In the genomic region with DNA sequence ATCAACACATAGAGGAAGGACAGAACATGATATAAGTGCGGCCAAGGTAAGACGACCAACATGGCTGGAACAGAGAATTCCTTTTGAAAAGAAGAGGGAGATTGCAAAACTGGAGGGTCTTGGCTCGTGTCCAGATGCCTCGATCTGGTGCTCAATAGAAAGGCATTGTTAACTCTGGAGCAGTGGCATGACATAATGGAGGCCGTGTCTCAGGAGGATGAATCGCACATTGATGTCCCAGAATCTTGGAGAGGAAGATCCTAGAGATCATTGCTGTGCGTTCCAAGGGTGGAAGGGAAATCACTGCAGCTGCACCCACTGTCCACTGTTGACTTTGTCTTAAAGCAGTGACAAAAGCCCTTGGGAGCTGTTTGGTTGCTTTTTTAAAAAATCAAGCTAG, we compare ENCODE assay signal across 20 cellular contexts. TPM values are rescaled to one million over a fixed set of nuclear protein-coding genes. Genes with fewer than 3 reads are reported as not detected.
A peak's percentile ranks its signal among the peaks of the same experiment; 100 is the strongest.
DNase-seq lines count a peak whose midpoint lies in the region; ATAC-seq and FAIRE-seq lines count a peak whose summit lies in the region.
"Had no signal": no experiment of that assay in that cellular context is flagged by ENCODE, and none has a peak within 500 bp of the region (broad histone marks: within the 10 kb centered on the region; RNA-seq: fewer than 3 reads in every experiment).

No MANE protein-coding gene starts in this region.

- H2BK5ac ChIP-seq in trophoblast cell (ENCODE audit: low read depth, low read length, poor library complexity): no peak overlapping the region

- H2AK5ac ChIP-seq in trophoblast cell (ENCODE audit: low read length): no peak overlapping the region

- peak; percentile 26 for DNase-seq in G401 (ENCODE audit: low spot score)
- peak; percentile 11 to 94 (median 74) for DNase-seq in amygdala (lab: John Stamatoyannopoulos, UW)
- DNase-seq in frontal cortex (ENCODE audit: low spot score in 2 of 2): peak; percentile 31 to 47
- no peak for DNase-seq in trophoblast cell
- DNase-seq in NCI-H524 treated with DMSO at 0.1 percent for 48 hours (lab: John Stamatoyannopoulos, UW): no peak
- no peak for DNase-seq in stimulated activated naive B cell treated with anti-CD40 and anti-IgM and Interleukin-4, amounts not matched to agents 10 μg/mL and 1 μg/mL and 100 μg/mL, for 72 hours
- no peak for DNase-seq in effector memory CD8-positive, alpha-beta T cell
- DNase-seq: AML-193; cortex of kidney; DMS79 treated with DMSO at 0.1 percent for 48 hours; MG63; NCI-H2107; pancreas; stimulated activated CD4-positive, alpha-beta T cell treated with anti-CD3 and anti-CD28 coated beads, Interleukin-15, amount 100 ng/mL, for 24 hours; SW 1271; upper lobe of left lung had no signal

- H3K23ac ChIP-seq in trophoblast cell (ENCODE audit: low read length): peak overlapping the region; percentile 96

- no peak overlapping the region for H2BK12ac ChIP-seq in trophoblast cell (ENCODE audit: low read length)

- H3K27me3 Mint-ChIP-seq in stimulated activated naive B cell treated with anti-CD40 and anti-IgM and Interleukin-4, amounts not matched to agents 10 μg/mL and 1 μg/mL and 100 μg/mL, for 72 hours: no peaks in the 10 kb centered on the region
- no peaks in the 10 kb centered on the region for H3K27me3 Mint-ChIP-seq in effector memory CD8-positive, alpha-beta T cell

- H3K4me3 Mint-ChIP-seq in stimulated activated naive B cell treated with anti-CD40 and anti-IgM and Interleukin-4, amounts not matched to agents 10 μg/mL and 1 μg/mL and 100 μg/mL, for 72 hours: no peak overlapping the region
- no peak overlapping the region for H3K4me3 Mint-ChIP-seq in effector memory CD8-positive, alpha-beta T cell
- H3K4me3 Mint-ChIP-seq: mesothelial cell of epicardium had no signal

- no peak overlapping the region for H3K27ac Mint-ChIP-seq in stimulated activated naive B cell treated with anti-CD40 and anti-IgM and Interleukin-4, amounts not matched to agents 10 μg/mL and 1 μg/mL and 100 μg/mL, for 72 hours
- H3K27ac Mint-ChIP-seq in effector memory CD8-positive, alpha-beta T cell: no peak overlapping the region
- H3K27ac Mint-ChIP-seq: activated naive CD4-positive, alpha-beta T cell treated with anti-CD3 and anti-CD28 coated beads, Interleukin-2, amount 50 U/mL, for 72 hours; mesothelial cell of epicardium had no signal

- in situ Hi-C loops in G401 (cut with HindIII; ENCODE audit: low sequenced_read_pairs): no loop called here

- no peak overlapping the region for H3K18ac ChIP-seq in trophoblast cell (ENCODE audit: low read length)

- H3K4me3 ChIP-seq in trophoblast cell (ENCODE audit: low read depth, low read length): no peak overlapping the region
- H3K4me3 ChIP-seq: GM12878, MG63, pancreas, upper lobe of left lung had no signal

- no peak overlapping the region for H3K4ac ChIP-seq in trophoblast cell (ENCODE audit: low read depth, low read length)

- H3K27ac ChIP-seq in trophoblast cell (ENCODE audit: low read depth, low read length): no peak overlapping the region
- H3K27ac ChIP-seq: pancreas, upper lobe of left lung had no signal

- no peak overlapping the region for H4K91ac ChIP-seq in trophoblast cell (ENCODE audit: low read depth, low read length)

- no peak overlapping the region for H3K4me2 ChIP-seq in trophoblast cell (ENCODE audit: low read length)

- no peak overlapping the region for H4K8ac ChIP-seq in trophoblast cell (ENCODE audit: low read depth, low read length)

- H3K4me1 ChIP-seq in trophoblast cell (ENCODE audit: control insufficient read depth in 1 of 2, insufficient read depth in 2 of 2, low read length in 2 of 2): peaks cover 6 to 12% of the 10 kb centered on the region in 2 experiments
- H3K4me1 ChIP-seq: pancreas had no signal

- ATAC-seq in HG03342 (IDR thresholded peaks at IDR 0.05; ENCODE audit: unreplicated experiment): no peak
- no peak for ATAC-seq in stimulated activated naive B cell treated with anti-CD40 and anti-IgM and Interleukin-4, amounts not matched to agents 10 μg/mL and 1 μg/mL and 100 μg/mL, for 72 hours (replicated peaks)
- no peak for ATAC-seq in effector memory CD8-positive, alpha-beta T cell (replicated peaks)
- ATAC-seq: activated naive CD4-positive, alpha-beta T cell treated with anti-CD3 and anti-CD28 coated beads, Interleukin-2, amount 50 U/mL, for 72 hours; GM12878; pancreas had no signal

- peaks cover 3% of the 10 kb centered on the region for H3K79me2 ChIP-seq in trophoblast cell (ENCODE audit: control insufficient read depth, insufficient read depth, low read length, poor library complexity)

- H3K36me3 ChIP-seq in trophoblast cell (ENCODE audit: control insufficient read depth in 1 of 2, insufficient read depth in 2 of 2, low read length in 2 of 2): peaks cover 6 to 9% of the 10 kb centered on the region in 2 experiments
- H3K36me3 ChIP-seq: MG63, pancreas, upper lobe of left lung had no signal

- no peak overlapping the region for H3K14ac ChIP-seq in trophoblast cell (ENCODE audit: low read length)

- H3K9me3 ChIP-seq in trophoblast cell (ENCODE audit: insufficient read depth, low read depth, low read length): peaks cover 2% of the 10 kb centered on the region
- H3K9me3 ChIP-seq: MG63, pancreas, upper lobe of left lung had no signal

- H3K4me1 Mint-ChIP-seq in stimulated activated naive B cell treated with anti-CD40 and anti-IgM and Interleukin-4, amounts not matched to agents 10 μg/mL and 1 μg/mL and 100 μg/mL, for 72 hours: peaks cover 4 to 11% of the 10 kb centered on the region in 2 donors
- peaks cover 15 to 35% of the 10 kb centered on the region in 2 donors for H3K4me1 Mint-ChIP-seq in effector memory CD8-positive, alpha-beta T cell (ENCODE audit: low read depth in 2 of 2)

- H2AFZ ChIP-seq in trophoblast cell (ENCODE audit: insufficient read depth, low read length, poor library complexity): no peak overlapping the region

- H3K27me3 ChIP-seq in trophoblast cell (ENCODE audit: insufficient read depth, low read length): no peaks in the 10 kb centered on the region
- H3K27me3 ChIP-seq: MG63, pancreas, upper lobe of left lung had no signal

- peak; percentile 79 for FAIRE-seq in frontal cortex (lab: Jason Lieb, UNC)
- FAIRE-seq: GM12878, pancreas had no signal

- no peak overlapping the region for H2BK120ac ChIP-seq in trophoblast cell (ENCODE audit: insufficient read depth, low read length, poor library complexity)

- H3K36me3 Mint-ChIP-seq in stimulated activated naive B cell treated with anti-CD40 and anti-IgM and Interleukin-4, amounts not matched to agents 10 μg/mL and 1 μg/mL and 100 μg/mL, for 72 hours: no peaks in the 10 kb centered on the region
- peaks cover 16% of the 10 kb centered on the region for H3K36me3 Mint-ChIP-seq in effector memory CD8-positive, alpha-beta T cell (ENCODE audit: insufficient read depth)

- no peaks in the 10 kb centered on the region for H3K9me3 Mint-ChIP-seq in stimulated activated naive B cell treated with anti-CD40 and anti-IgM and Interleukin-4, amounts not matched to agents 10 μg/mL and 1 μg/mL and 100 μg/mL, for 72 hours
- H3K9me3 Mint-ChIP-seq in effector memory CD8-positive, alpha-beta T cell: no peaks in the 10 kb centered on the region
- H3K9me3 Mint-ChIP-seq: activated naive CD4-positive, alpha-beta T cell treated with anti-CD3 and anti-CD28 coated beads, Interleukin-2, amount 50 U/mL, for 72 hours had no signal

- no peak overlapping the region for H4K12ac ChIP-seq in trophoblast cell (ENCODE audit: low read depth, low read length)

- no CpG with 5 or more reads among the region's 7 CpGs for WGBS in trophoblast cell (ENCODE audit: extremely low coverage, insufficient coverage, insufficient read length)

- H3K79me1 ChIP-seq in trophoblast cell (ENCODE audit: low read length): peaks cover 3% of the 10 kb centered on the region

- no peak overlapping the region for H3K9ac ChIP-seq in trophoblast cell (ENCODE audit: low read length)

RNA-seq across cellular contexts. Expression of gene GRAMD2B, which starts 30.9 kb away (rescaled TPM):
- 0.31 and 3.7 TPM in 2 replicates for total RNA-seq in G401 (2014; rRNA removed; shearing (Covaris generic))
- total RNA-seq in frontal cortex: 6.5 TPM
- polyA plus RNA-seq in trophoblast cell (2013): 98.6 and 107 TPM in 2 replicates

Comparison
In these comparisons a context has a peak if more than half of its experiments do, and no peak if none do; other contexts are left out.
1. DNase-seq: peak in G401 (single experiment), amygdala (56 of 56) and frontal cortex (2 of 2); none in trophoblast cell (0 of 2), NCI-H524 treated with DMSO at 0.1 percent for 48 hours (single experiment), stimulated activated naive B cell treated with anti-CD40 and anti-IgM and Interleukin-4, amounts not matched to agents 10 μg/mL and 1 μg/mL and 100 μg/mL, for 72 hours (single experiment) and effector memory CD8-positive, alpha-beta T cell (0 of 3).